17 cellular contexts compared by ENCODE assay signal in genomic region chr9:137646341-137646740, GRCh38.
"Had no signal": no experiment of that assay in that cellular context is flagged by ENCODE, and none has a peak within 500 bp of the region (broad histone marks: within the 10 kb centered on the region; RNA-seq: fewer than 3 reads in every experiment).

No MANE protein-coding gene starts in this region.

- H3K36me3 ChIP-seq: thyroid gland had no signal

- FAIRE-seq: endometrium, islet of Langerhans had no signal

- H3K4me3 Mint-ChIP-seq: activated CD8-positive, alpha-beta memory T cell treated with anti-CD3 and anti-CD28 coated beads, Interleukin-2, amount 10 ng/mL, durations not matched to agents 7 days and 5 days; activated naive CD8-positive, alpha-beta T cell treated with anti-CD3 and anti-CD28 coated beads for 36 hours; memory B cell had no signal

- H3K27ac Mint-ChIP-seq: activated CD8-positive, alpha-beta memory T cell treated with anti-CD3 and anti-CD28 coated beads, Interleukin-2, amount 10 ng/mL, durations not matched to agents 7 days and 5 days; activated naive CD8-positive, alpha-beta T cell treated with anti-CD3 and anti-CD28 coated beads for 36 hours; memory B cell had no signal

- ATAC-seq: activated CD4-positive, CD25-positive, alpha-beta regulatory T cell treated with anti-CD3 and anti-CD28 coated beads, Interleukin-2, amount 50 U/mL, for 24 hours; activated CD8-positive, alpha-beta memory T cell treated with anti-CD3 and anti-CD28 coated beads, Interleukin-2, amount 10 ng/mL, durations not matched to agents 7 days and 5 days had no signal

- DNase-seq: activated CD8-positive, alpha-beta memory T cell treated with anti-CD3 and anti-CD28 coated beads, Interleukin-2, amount 10 ng/mL, durations not matched to agents 7 days and 5 days; activated effector memory CD4-positive, alpha-beta T cell treated with anti-CD3 and anti-CD28 coated beads, Interleukin-2, amount 50 U/mL, for 16 hours; activated naive CD8-positive, alpha-beta T cell treated with anti-CD3 and anti-CD28 coated beads for 36 hours; activated T-cell treated with anti-CD3 and anti-CD28 coated beads, Interleukin-2, amount 50 U/mL, for 24 hours; brain microvascular endothelial cell; cerebellar nuclear complex; dorsolateral prefrontal cortex; esophagus squamous epithelium; foreskin fibroblast; retina; thyroid gland had no signal

- H3K4me3 ChIP-seq: dorsolateral prefrontal cortex, skin epidermis, thyroid gland, vagina had no signal

- H3K27me3 Mint-ChIP-seq: activated CD8-positive, alpha-beta memory T cell treated with anti-CD3 and anti-CD28 coated beads, Interleukin-2, amount 10 ng/mL, durations not matched to agents 7 days and 5 days; activated naive CD8-positive, alpha-beta T cell treated with anti-CD3 and anti-CD28 coated beads for 36 hours; activated T-cell treated with anti-CD3 and anti-CD28 coated beads, Interleukin-2, amount 50 U/mL, for 24 hours; memory B cell had no signal

- H3K9me3 Mint-ChIP-seq: activated naive CD8-positive, alpha-beta T cell treated with anti-CD3 and anti-CD28 coated beads for 36 hours; activated T-cell treated with anti-CD3 and anti-CD28 coated beads, Interleukin-2, amount 50 U/mL, for 24 hours; memory B cell had no signal

- H3K27me3 ChIP-seq: brain microvascular endothelial cell, dorsolateral prefrontal cortex, esophagus squamous epithelium, thyroid gland, vagina had no signal

- H3K9me3 ChIP-seq: esophagus squamous epithelium, thyroid gland, vagina had no signal

- H3K27ac ChIP-seq: brain microvascular endothelial cell, dorsolateral prefrontal cortex, esophagus squamous epithelium, skin epidermis, thyroid gland, vagina had no signal
